ENCODE assay signal across 8 cellular contexts in the genomic region with DNA sequence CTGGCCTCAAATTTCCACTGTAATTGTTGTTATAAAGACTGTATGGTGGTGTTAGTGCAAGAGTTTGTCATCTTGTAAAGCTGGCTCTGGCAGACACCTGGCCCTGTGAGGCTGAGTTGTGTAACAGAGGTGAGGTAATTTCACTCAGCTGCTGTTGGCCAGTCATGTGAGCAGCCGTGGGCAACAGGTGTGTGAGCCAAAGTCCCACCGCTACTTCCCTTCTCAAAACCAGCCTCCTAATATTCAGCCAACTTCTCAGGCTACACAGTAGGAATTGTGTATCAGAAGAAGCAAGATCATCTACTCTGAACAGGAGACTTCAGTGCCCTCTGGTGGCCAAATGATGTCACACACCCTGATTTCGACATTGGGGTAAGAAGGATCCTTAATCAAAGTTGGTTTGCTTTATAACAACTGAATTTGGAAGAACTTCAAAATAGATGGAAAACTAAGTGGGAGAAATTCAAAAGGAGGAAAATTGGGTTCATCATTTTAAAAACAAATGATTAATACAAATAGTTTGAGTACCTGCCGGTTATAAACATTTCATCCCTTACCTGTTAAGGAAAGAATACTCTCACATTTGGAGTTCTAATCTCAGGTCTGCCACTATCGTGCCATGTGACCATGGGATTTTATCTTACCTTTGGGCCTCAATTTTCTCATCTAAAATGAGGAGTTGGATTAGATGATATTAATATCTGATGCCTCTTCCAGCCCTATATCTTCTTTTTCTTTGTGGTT. TPM values are rescaled to one million over a fixed set of nuclear protein-coding genes. Genes with fewer than 3 reads are reported as not detected.
DNase-seq lines count a peak whose midpoint lies in the region; ATAC-seq, FAIRE-seq and TF ChIP-seq lines count a peak whose summit lies in the region.

No MANE protein-coding gene starts in this region.

- H3K27me3 ChIP-seq in osteoblast (ENCODE audit: insufficient read depth, low read length) (peaks cover 3% of the 10 kb centered on the region), thyroid gland (no peaks in the 10 kb centered on the region)

- no peak overlapping the region for H3K27ac Mint-ChIP-seq in activated T-helper 1 cell treated with anti-CD3 and anti-CD28 coated beads, Interleukin-12 subunit alpha, Interleukin-12 subunit beta, Interleukin-2, Interleukin-4 antibody, amounts not matched to agents 30 ng/mL and 10 ng/mL and 1 ng/mL, durations not matched to agents 14 hours and 24 hours and 36 hours

- DNase-seq in ELF-1 (ENCODE audit: low read depth, low spot score) = peak; percentile 62
- DNase-seq in KG1 (lab: John Stamatoyannopoulos, UW) = peak; percentile 77
- peak; percentile 38 for DNase-seq in RCC 7860 (ENCODE audit: low spot score)
- peak; percentile 60 for DNase-seq in activated T-helper 1 cell treated with anti-CD3 and anti-CD28 coated beads, Interleukin-12 subunit alpha, Interleukin-12 subunit beta, Interleukin-2, Interleukin-4 antibody, amounts not matched to agents 30 ng/mL and 10 ng/mL and 1 ng/mL, durations not matched to agents 14 hours and 24 hours and 36 hours (ENCODE audit: low spot score)
- DNase-seq in fibroblast of villous mesenchyme (ENCODE audit: low read depth) = peak; percentile 74
- peak; percentile 87 for DNase-seq in osteoblast (ENCODE audit: insufficient read length, low spot score, missing footprints)
- peak; percentile 87 to 88 for DNase-seq in thyroid gland

- peak; percentile 92 for TF ChIP-seq CTCF in fibroblast of villous mesenchyme (IDR thresholded peaks at IDR 0.05; ENCODE audit: insufficient read depth, low read depth, low read length)
- peak; percentile 88 for TF ChIP-seq CTCF in osteoblast (IDR thresholded peaks at IDR 0.05; ENCODE audit: extremely low read depth, low read depth, low read length)
- TF ChIP-seq CTCF in thyroid gland (IDR thresholded peaks at IDR 0.05) = peak; percentile 79 to 96 (median 86)

- no peaks in the 10 kb centered on the region for H3K79me2 ChIP-seq in osteoblast (ENCODE audit: insufficient read depth, low read length)

- H3K9me3 ChIP-seq in osteoblast (ENCODE audit: low read depth, low read length) (no peaks in the 10 kb centered on the region), thyroid gland (no peaks in the 10 kb centered on the region)

- H3K4me2 ChIP-seq in osteoblast (ENCODE audit: insufficient read depth, low read length) = no peak overlapping the region

- peaks cover 9% of the 10 kb centered on the region for H3K4me1 ChIP-seq in osteoblast (ENCODE audit: insufficient read depth, low read length)
- peaks cover 18 to 31% of the 10 kb centered on the region in 2 donors for H3K4me1 ChIP-seq in thyroid gland

- peak in 1 of 2 donors; percentile 25 for TF ChIP-seq POLR2A in thyroid gland (IDR thresholded peaks at IDR 0.05)

- H3K4me3 ChIP-seq in fibroblast of villous mesenchyme (ENCODE audit: low read depth, low read length) (no peak overlapping the region), osteoblast (ENCODE audit: insufficient read depth, low read length) (no peak overlapping the region), thyroid gland (replicated peaks in 1 of 3) (no peak overlapping the region)

- no peak overlapping the region for H2AFZ ChIP-seq in osteoblast (ENCODE audit: low read length)

- intact Hi-C loops in activated T-helper 1 cell treated with anti-CD3 and anti-CD28 coated beads, Interleukin-12 subunit alpha, Interleukin-12 subunit beta, Interleukin-2, Interleukin-4 antibody, amounts not matched to agents 30 ng/mL and 10 ng/mL and 1 ng/mL, durations not matched to agents 14 hours and 24 hours and 36 hours (cut with micrococcal nuclease) = loop anchor here (1.0 to 2.0 kb wide), 4 partner anchors 15 to 490 kb away; no protein-coding TSS in a partner anchor
- intact Hi-C loops in thyroid gland (cut with DNase I) = loop anchor here (5.0 kb wide), 1 partner anchor 489 kb away; no protein-coding TSS in a partner anchor

- no peaks in the 10 kb centered on the region for H3K9me3 Mint-ChIP-seq in activated T-helper 1 cell treated with anti-CD3 and anti-CD28 coated beads, Interleukin-12 subunit alpha, Interleukin-12 subunit beta, Interleukin-2, Interleukin-4 antibody, amounts not matched to agents 30 ng/mL and 10 ng/mL and 1 ng/mL, durations not matched to agents 14 hours and 24 hours and 36 hours

- H3K27ac ChIP-seq in osteoblast (ENCODE audit: low read depth, low read length) = no peak overlapping the region
- peak overlapping the region in 2 of 3 donors; percentile 3 to 56 for H3K27ac ChIP-seq in thyroid gland

- ATAC-seq in GM19463 (IDR thresholded peaks at IDR 0.05; ENCODE audit: unreplicated experiment) = no peak

- H3K4me3 Mint-ChIP-seq in activated T-helper 1 cell treated with anti-CD3 and anti-CD28 coated beads, Interleukin-12 subunit alpha, Interleukin-12 subunit beta, Interleukin-2, Interleukin-4 antibody, amounts not matched to agents 30 ng/mL and 10 ng/mL and 1 ng/mL, durations not matched to agents 14 hours and 24 hours and 36 hours = no peak overlapping the region

- FAIRE-seq in RCC 7860 (lab: Jason Lieb, UNC) = peak; percentile 65

- peaks cover 27% of the 10 kb centered on the region for H3K4me1 Mint-ChIP-seq in activated T-helper 1 cell treated with anti-CD3 and anti-CD28 coated beads, Interleukin-12 subunit alpha, Interleukin-12 subunit beta, Interleukin-2, Interleukin-4 antibody, amounts not matched to agents 30 ng/mL and 10 ng/mL and 1 ng/mL, durations not matched to agents 14 hours and 24 hours and 36 hours (ENCODE audit: low read depth)

- H3K36me3 ChIP-seq in osteoblast (ENCODE audit: insufficient read depth, low read length) (no peaks in the 10 kb centered on the region), thyroid gland (no peaks in the 10 kb centered on the region)

- no peaks in the 10 kb centered on the region for H4K20me1 ChIP-seq in osteoblast (ENCODE audit: insufficient read depth, low read length)

- H3K27me3 Mint-ChIP-seq in activated T-helper 1 cell treated with anti-CD3 and anti-CD28 coated beads, Interleukin-12 subunit alpha, Interleukin-12 subunit beta, Interleukin-2, Interleukin-4 antibody, amounts not matched to agents 30 ng/mL and 10 ng/mL and 1 ng/mL, durations not matched to agents 14 hours and 24 hours and 36 hours (ENCODE audit: insufficient read depth) = peaks cover 4% of the 10 kb centered on the region

- H3K36me3 Mint-ChIP-seq in activated T-helper 1 cell treated with anti-CD3 and anti-CD28 coated beads, Interleukin-12 subunit alpha, Interleukin-12 subunit beta, Interleukin-2, Interleukin-4 antibody, amounts not matched to agents 30 ng/mL and 10 ng/mL and 1 ng/mL, durations not matched to agents 14 hours and 24 hours and 36 hours (ENCODE audit: low read depth) = no peaks in the 10 kb centered on the region

- WGBS in thyroid gland, 2 donors = 9 to 19% methylated on average over 5 of the region's 5 CpGs

RNA-seq across cellular contexts. Expression of gene CREG1, which starts 2.6 kb away (rescaled TPM):
- total RNA-seq in activated T-helper 1 cell treated with anti-CD3 and anti-CD28 coated beads, Interleukin-12 subunit alpha, Interleukin-12 subunit beta, Interleukin-2, Interleukin-4 antibody, amounts not matched to agents 30 ng/mL and 10 ng/mL and 1 ng/mL, durations not matched to agents 14 hours and 24 hours and 36 hours = 15.3 and 16.8 TPM in 2 replicates
- 22.9 and 34.1 TPM in 2 replicates for total RNA-seq in fibroblast of villous mesenchyme
- 133 and 150 TPM in 2 replicates for total RNA-seq in osteoblast
- total RNA-seq in thyroid gland = 100 to 1,000 TPM; 285 to 347 (median 327) TPM

RNA-seq across cellular contexts. Expression of gene CD247, which starts 37.8 kb away (rescaled TPM):
- total RNA-seq in activated T-helper 1 cell treated with anti-CD3 and anti-CD28 coated beads, Interleukin-12 subunit alpha, Interleukin-12 subunit beta, Interleukin-2, Interleukin-4 antibody, amounts not matched to agents 30 ng/mL and 10 ng/mL and 1 ng/mL, durations not matched to agents 14 hours and 24 hours and 36 hours = 237 and 238 TPM in 2 replicates
- total RNA-seq in fibroblast of villous mesenchyme = not detected in 2 replicates
- total RNA-seq in osteoblast = not detected in 2 replicates
- 1 to 10 TPM; 1.3 to 3.1 (median 1.4) TPM for total RNA-seq in thyroid gland

Comparison
In these comparisons a context has a peak if more than half of its experiments do, and no peak if none do; other contexts are left out.
1. RNA of gene CD247, which starts 37.8 kb away (total RNA-seq): 237 to 238 TPM in activated T-helper 1 cell treated with anti-CD3 and anti-CD28 coated beads, Interleukin-12 subunit alpha, Interleukin-12 subunit beta, Interleukin-2, Interleukin-4 antibody, amounts not matched to agents 30 ng/mL and 10 ng/mL and 1 ng/mL, durations not matched to agents 14 hours and 24 hours and 36 hours; 1.3 to 3.1 TPM in thyroid gland, not detected in fibroblast of villous mesenchyme and not detected in osteoblast; every median in the first group is over 10 times any median in the second.
2. Peak in every context shown above with its lines, with median percentiles within 50 percentile points of each other: DNase-seq and CTCF ChIP-seq.